27 cellular contexts compared by ENCODE assay signal in the genomic region with DNA sequence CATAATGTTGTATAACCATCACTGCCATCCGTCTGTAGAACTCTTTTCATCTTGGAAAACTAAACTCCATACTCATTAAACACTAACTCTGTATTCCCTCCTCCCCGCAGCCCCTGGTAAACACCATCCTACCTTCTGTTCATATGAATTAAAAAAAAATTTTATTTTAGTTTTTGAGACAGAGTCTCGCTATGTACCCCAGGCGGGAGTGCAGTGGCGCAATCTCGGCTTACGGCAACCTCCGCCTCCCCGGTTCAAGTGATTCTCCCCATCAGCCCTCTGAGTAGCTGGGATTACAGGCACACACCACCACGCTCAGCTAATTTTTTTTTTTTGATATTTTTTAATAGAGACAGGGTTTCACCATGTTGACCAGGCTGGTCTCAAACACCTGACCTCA.
"Had no signal": no experiment of that assay in that cellular context is flagged by ENCODE, and none has a peak within 500 bp of the region (broad histone marks: within the 10 kb centered on the region; RNA-seq: fewer than 3 reads in every experiment).

No MANE protein-coding gene starts in this region.

- DNase-seq: stimulated activated CD4-positive, alpha-beta T cell treated with anti-CD3 and anti-CD28 coated beads, Interleukin-2, amount 100 ng/mL, for 48 hours; stimulated activated CD4-positive, alpha-beta T cell treated with anti-CD3 and anti-CD28 coated beads, Interleukin-4, amount 100 ng/mL, for 1 hour; stimulated activated CD4-positive, alpha-beta T cell treated with anti-CD3 and anti-CD28 coated beads, Interleukin-4, amount 100 ng/mL, for 24 hours; stimulated activated CD4-positive, alpha-beta T cell treated with anti-CD3 and anti-CD28 coated beads, Interleukin-4, amount 100 ng/mL, for 4 hours; stimulated activated CD8-positive, alpha-beta memory T cell treated with anti-CD3 and anti-CD28 coated beads, Interleukin-4, amount 100 ng/mL, for 48 hours; stimulated activated naive B cell treated with anti-CD40 and anti-IgM and Interleukin-4, amounts not matched to agents 10 μg/mL and 1 μg/mL and 100 μg/mL, for 72 hours; stimulated activated naive CD4-positive, alpha-beta T cell; stimulated activated naive CD4-positive, alpha-beta T cell treated with Interleukin-2 at 50 U/mL for 16 hours; stimulated activated naive CD8-positive, alpha-beta T cell treated with anti-CD3 and anti-CD28 coated beads, Interleukin-15, amount 100 ng/mL, for 72 hours; stimulated activated naive CD8-positive, alpha-beta T cell treated with anti-CD3 and anti-CD28 coated beads, Interleukin-15, Interleukin-2, amounts not matched to agents 100 U/mL and 50 U/mL, for 24 hours; stomach; substantia nigra; testis; tibial artery; transverse colon; trophoblast cell; upper lobe of left lung; upper lobe of right lung; uterus had no signal

- H3K27ac ChIP-seq: stomach, suprapubic skin, testis, thoracic aorta, tibial artery, tibial nerve, transverse colon, upper lobe of left lung, upper lobe of right lung, uterus, vagina had no signal

- H3K27me3 Mint-ChIP-seq: stimulated activated memory B cell treated with anti-CD40 and anti-IgM and Interleukin-4, amounts not matched to agents 10 μg/mL and 1 μg/mL and 100 μg/mL, for 72 hours; stimulated activated naive B cell treated with anti-CD40 and anti-IgM and Interleukin-4, amounts not matched to agents 10 μg/mL and 1 μg/mL and 100 μg/mL, for 72 hours; stimulated activated naive CD8-positive, alpha-beta T cell treated with anti-CD3 and anti-CD28 coated beads, Interleukin-15, amount 100 ng/mL, for 72 hours; stimulated activated naive CD8-positive, alpha-beta T cell treated with anti-CD3 and anti-CD28 coated beads, Interleukin-15, Interleukin-2, amounts not matched to agents 100 ng/mL and 50 ng/mL, for 24 hours; type B pancreatic cell had no signal

- H3K36me3 Mint-ChIP-seq: stimulated activated memory B cell treated with anti-CD40 and anti-IgM and Interleukin-4, amounts not matched to agents 10 μg/mL and 1 μg/mL and 100 μg/mL, for 72 hours; stimulated activated naive B cell treated with anti-CD40 and anti-IgM and Interleukin-4, amounts not matched to agents 10 μg/mL and 1 μg/mL and 100 μg/mL, for 72 hours; type B pancreatic cell had no signal

- H3K27ac Mint-ChIP-seq: stimulated activated memory B cell treated with anti-CD40 and anti-IgM and Interleukin-4, amounts not matched to agents 10 μg/mL and 1 μg/mL and 100 μg/mL, for 72 hours; stimulated activated naive B cell treated with anti-CD40 and anti-IgM and Interleukin-4, amounts not matched to agents 10 μg/mL and 1 μg/mL and 100 μg/mL, for 72 hours; stimulated activated naive CD8-positive, alpha-beta T cell treated with anti-CD3 and anti-CD28 coated beads, Interleukin-15, Interleukin-2, amounts not matched to agents 100 ng/mL and 50 ng/mL, for 24 hours; type B pancreatic cell had no signal

- H3K9me3 ChIP-seq: stomach, suprapubic skin, testis, thoracic aorta, tibial artery, tibial nerve, transverse colon, upper lobe of left lung, upper lobe of right lung, uterus, vagina had no signal

- H3K27me3 ChIP-seq: stomach, suprapubic skin, testis, tibial artery, tibial nerve, transverse colon, upper lobe of left lung, upper lobe of right lung, uterus, vagina had no signal

- H3K4me3 Mint-ChIP-seq: stimulated activated effector memory CD8-positive, alpha-beta T cell treated with anti-CD3 and anti-CD28 coated beads, Interleukin-12 subunit alpha, Interleukin-12 subunit beta, amount 100 ng/mL, for 72 hours; stimulated activated memory B cell treated with anti-CD40 and anti-IgM and Interleukin-4, amounts not matched to agents 10 μg/mL and 1 μg/mL and 100 μg/mL, for 72 hours; stimulated activated naive B cell treated with anti-CD40 and anti-IgM and Interleukin-4, amounts not matched to agents 10 μg/mL and 1 μg/mL and 100 μg/mL, for 72 hours; stimulated activated naive CD8-positive, alpha-beta T cell treated with anti-CD3 and anti-CD28 coated beads, Interleukin-15, amount 100 ng/mL, for 72 hours; stimulated activated naive CD8-positive, alpha-beta T cell treated with anti-CD3 and anti-CD28 coated beads, Interleukin-15, Interleukin-2, amounts not matched to agents 100 ng/mL and 50 ng/mL, for 24 hours; type B pancreatic cell had no signal

- ATAC-seq: stimulated activated effector memory CD8-positive, alpha-beta T cell treated with anti-CD3 and anti-CD28 coated beads, Interleukin-12 subunit alpha, Interleukin-12 subunit beta, amount 100 ng/mL, for 72 hours; stimulated activated memory B cell treated with anti-CD40 and anti-IgM and Interleukin-4, amounts not matched to agents 10 μg/mL and 1 μg/mL and 100 μg/mL, for 72 hours; stimulated activated naive B cell treated with anti-CD40 and anti-IgM and Interleukin-4, amounts not matched to agents 10 μg/mL and 1 μg/mL and 100 μg/mL, for 72 hours; stimulated activated naive CD8-positive, alpha-beta T cell treated with anti-CD3 and anti-CD28 coated beads, Interleukin-15, amount 100 ng/mL, for 72 hours; stimulated activated naive CD8-positive, alpha-beta T cell treated with anti-CD3 and anti-CD28 coated beads, Interleukin-15, Interleukin-2, amounts not matched to agents 100 U/mL and 50 U/mL, for 24 hours; upper lobe of right lung had no signal

- H3K4me3 ChIP-seq: stomach, suprapubic skin, testis, thoracic aorta, tibial artery, tibial nerve, transverse colon, upper lobe of left lung, upper lobe of right lung, uterus, vagina had no signal

- H3K9me3 Mint-ChIP-seq: stimulated activated effector memory CD8-positive, alpha-beta T cell treated with anti-CD3 and anti-CD28 coated beads, Interleukin-12 subunit alpha, Interleukin-12 subunit beta, amount 100 ng/mL, for 72 hours; stimulated activated memory B cell treated with anti-CD40 and anti-IgM and Interleukin-4, amounts not matched to agents 10 μg/mL and 1 μg/mL and 100 μg/mL, for 72 hours; stimulated activated naive B cell treated with anti-CD40 and anti-IgM and Interleukin-4, amounts not matched to agents 10 μg/mL and 1 μg/mL and 100 μg/mL, for 72 hours; stimulated activated naive CD8-positive, alpha-beta T cell treated with anti-CD3 and anti-CD28 coated beads, Interleukin-15, amount 100 ng/mL, for 72 hours; stimulated activated naive CD8-positive, alpha-beta T cell treated with anti-CD3 and anti-CD28 coated beads, Interleukin-15, Interleukin-2, amounts not matched to agents 100 ng/mL and 50 ng/mL, for 24 hours; type B pancreatic cell had no signal

- H3K4me1 ChIP-seq: suprapubic skin, testis, tibial artery, transverse colon, upper lobe of left lung, upper lobe of right lung had no signal

- H3K4me1 Mint-ChIP-seq: stimulated activated effector memory CD8-positive, alpha-beta T cell treated with anti-CD3 and anti-CD28 coated beads, Interleukin-12 subunit alpha, Interleukin-12 subunit beta, amount 100 ng/mL, for 72 hours; stimulated activated memory B cell treated with anti-CD40 and anti-IgM and Interleukin-4, amounts not matched to agents 10 μg/mL and 1 μg/mL and 100 μg/mL, for 72 hours; stimulated activated naive B cell treated with anti-CD40 and anti-IgM and Interleukin-4, amounts not matched to agents 10 μg/mL and 1 μg/mL and 100 μg/mL, for 72 hours; stimulated activated naive CD8-positive, alpha-beta T cell treated with anti-CD3 and anti-CD28 coated beads, Interleukin-15, amount 100 ng/mL, for 72 hours had no signal

- H3K36me3 ChIP-seq: stomach, suprapubic skin, thoracic aorta, tibial artery, tibial nerve, transverse colon, upper lobe of left lung, upper lobe of right lung, uterus, vagina had no signal
